Comparison of ENCODE assay signal across 1 cellular context in the genomic region with DNA sequence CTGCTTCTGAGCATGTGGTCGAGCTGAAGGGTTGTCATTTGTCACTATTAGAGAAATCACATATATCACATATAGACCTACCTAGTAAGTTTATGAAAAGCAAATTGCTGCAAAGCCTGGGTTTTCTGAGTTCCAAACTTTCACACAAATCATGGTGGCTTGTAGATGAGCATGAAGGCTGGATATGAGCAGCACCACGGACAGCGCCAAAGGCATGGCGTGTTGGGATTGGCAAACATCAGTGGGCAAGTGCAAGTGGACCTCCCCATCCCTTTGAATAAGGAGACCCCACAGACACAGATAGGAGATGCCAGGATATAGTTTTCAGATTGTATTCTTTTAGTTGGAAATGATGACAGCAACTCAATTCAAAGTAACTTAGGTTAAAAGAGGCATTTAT.
TF ChIP-seq lines count a peak whose summit lies in the region.

No MANE protein-coding gene starts in this region.

TF ChIP-seq in WTC11, 78 proteins besides CTCF, POLR2A, EP300 and RAD21 (continued from another document):
- TF ChIP-seq, protein P1, sequence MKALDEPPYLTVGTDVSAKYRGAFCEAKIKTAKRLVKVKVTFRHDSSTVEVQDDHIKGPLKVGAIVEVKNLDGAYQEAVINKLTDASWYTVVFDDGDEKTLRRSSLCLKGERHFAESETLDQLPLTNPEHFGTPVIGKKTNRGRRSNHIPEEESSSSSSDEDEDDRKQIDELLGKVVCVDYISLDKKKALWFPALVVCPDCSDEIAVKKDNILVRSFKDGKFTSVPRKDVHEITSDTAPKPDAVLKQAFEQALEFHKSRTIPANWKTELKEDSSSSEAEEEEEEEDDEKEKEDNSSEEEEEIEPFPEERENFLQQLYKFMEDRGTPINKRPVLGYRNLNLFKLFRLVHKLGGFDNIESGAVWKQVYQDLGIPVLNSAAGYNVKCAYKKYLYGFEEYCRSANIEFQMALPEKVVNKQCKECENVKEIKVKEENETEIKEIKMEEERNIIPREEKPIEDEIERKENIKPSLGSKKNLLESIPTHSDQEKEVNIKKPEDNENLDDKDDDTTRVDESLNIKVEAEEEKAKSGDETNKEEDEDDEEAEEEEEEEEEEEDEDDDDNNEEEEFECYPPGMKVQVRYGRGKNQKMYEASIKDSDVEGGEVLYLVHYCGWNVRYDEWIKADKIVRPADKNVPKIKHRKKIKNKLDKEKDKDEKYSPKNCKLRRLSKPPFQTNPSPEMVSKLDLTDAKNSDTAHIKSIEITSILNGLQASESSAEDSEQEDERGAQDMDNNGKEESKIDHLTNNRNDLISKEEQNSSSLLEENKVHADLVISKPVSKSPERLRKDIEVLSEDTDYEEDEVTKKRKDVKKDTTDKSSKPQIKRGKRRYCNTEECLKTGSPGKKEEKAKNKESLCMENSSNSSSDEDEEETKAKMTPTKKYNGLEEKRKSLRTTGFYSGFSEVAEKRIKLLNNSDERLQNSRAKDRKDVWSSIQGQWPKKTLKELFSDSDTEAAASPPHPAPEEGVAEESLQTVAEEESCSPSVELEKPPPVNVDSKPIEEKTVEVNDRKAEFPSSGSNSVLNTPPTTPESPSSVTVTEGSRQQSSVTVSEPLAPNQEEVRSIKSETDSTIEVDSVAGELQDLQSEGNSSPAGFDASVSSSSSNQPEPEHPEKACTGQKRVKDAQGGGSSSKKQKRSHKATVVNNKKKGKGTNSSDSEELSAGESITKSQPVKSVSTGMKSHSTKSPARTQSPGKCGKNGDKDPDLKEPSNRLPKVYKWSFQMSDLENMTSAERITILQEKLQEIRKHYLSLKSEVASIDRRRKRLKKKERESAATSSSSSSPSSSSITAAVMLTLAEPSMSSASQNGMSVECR (CRISPR knock-in tag; IDR thresholded peaks at IDR 0.05; ENCODE audit: borderline replicate concordance) = 0 out of 2 replicates have a peak, but pooled peaks have one; percentile 46
- TF ChIP-seq SMAD3 (CRISPR knock-in tag; IDR thresholded peaks at IDR 0.05; ENCODE audit: borderline replicate concordance) = peak; percentile 33; the same call in 1 of the 2 replicates
- no peak for TF ChIP-seq NR1H2 (CRISPR knock-in tag; IDR thresholded peaks at IDR 0.05)
- no peak for TF ChIP-seq GABPB1 (CRISPR knock-in tag; IDR thresholded peaks at IDR 0.05)
- TF ChIP-seq IRF2 (CRISPR knock-in tag; IDR thresholded peaks at IDR 0.05; ENCODE audit: borderline replicate concordance, low read depth) = no peak
- peak; percentile 42; the same call in 1 of the 2 replicates for TF ChIP-seq TEAD1 (CRISPR knock-in tag; IDR thresholded peaks at IDR 0.05)
- TF ChIP-seq ZNF281 (CRISPR knock-in tag; IDR thresholded peaks at IDR 0.05) = no peak
- no peak for TF ChIP-seq E2F1 (CRISPR knock-in tag; IDR thresholded peaks at IDR 0.05)
- peak; percentile 55; the same call in 1 of the 2 replicates for TF ChIP-seq JUN (CRISPR knock-in tag; IDR thresholded peaks at IDR 0.05)
- TF ChIP-seq, protein P2, sequence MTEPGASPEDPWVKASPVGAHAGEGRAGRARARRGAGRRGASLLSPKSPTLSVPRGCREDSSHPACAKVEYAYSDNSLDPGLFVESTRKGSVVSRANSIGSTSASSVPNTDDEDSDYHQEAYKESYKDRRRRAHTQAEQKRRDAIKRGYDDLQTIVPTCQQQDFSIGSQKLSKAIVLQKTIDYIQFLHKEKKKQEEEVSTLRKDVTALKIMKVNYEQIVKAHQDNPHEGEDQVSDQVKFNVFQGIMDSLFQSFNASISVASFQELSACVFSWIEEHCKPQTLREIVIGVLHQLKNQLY (CRISPR knock-in tag; IDR thresholded peaks at IDR 0.05) = no peak
- no peak for TF ChIP-seq ZNF396 (CRISPR knock-in tag; IDR thresholded peaks at IDR 0.05; ENCODE audit: borderline replicate concordance)
- no peak for TF ChIP-seq JAZF1 (CRISPR knock-in tag; IDR thresholded peaks at IDR 0.05)
- TF ChIP-seq USF1 (CRISPR knock-in tag; IDR thresholded peaks at IDR 0.05) = no peak; the same call in 1 of the 2 replicates
- no peak for TF ChIP-seq SOX15 (CRISPR knock-in tag; IDR thresholded peaks at IDR 0.05)
- no peak for TF ChIP-seq ZNF317 (CRISPR knock-in tag; IDR thresholded peaks at IDR 0.05; ENCODE audit: borderline replicate concordance, low read depth)
